1 cellular context compared by ENCODE assay signal in the genomic region with DNA sequence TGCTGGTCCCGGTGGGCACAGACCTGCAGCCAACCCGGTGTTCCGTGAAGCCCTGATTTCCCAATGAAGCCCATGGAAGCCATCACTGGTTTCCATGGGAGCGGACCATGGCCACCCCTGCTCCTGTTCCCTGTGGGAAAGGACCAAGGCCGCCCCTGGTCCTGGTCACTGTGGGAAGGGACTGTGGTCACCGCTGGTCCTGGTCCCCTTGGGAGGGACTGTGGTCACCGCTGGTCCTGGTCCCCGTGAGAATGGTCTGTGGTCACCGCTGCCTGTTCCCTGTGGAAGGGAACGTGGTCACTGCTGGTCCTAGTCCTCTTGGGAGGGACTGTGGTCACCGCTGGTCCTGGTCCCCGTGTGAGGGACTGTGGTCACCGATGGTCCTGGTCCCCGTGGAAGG.
TF ChIP-seq lines count a peak whose summit lies in the region.

No MANE protein-coding gene starts in this region.

TF ChIP-seq in GM23338, 12 proteins besides CTCF, POLR2A, EP300 and RAD21:
- TF ChIP-seq ZNF114 (CRISPR knock-in tag; IDR thresholded peaks at IDR 0.05), result no peak
- no peak for TF ChIP-seq JUNB (IDR thresholded peaks at IDR 0.05; ENCODE audit: unreplicated experiment)
- TF ChIP-seq NANOG (IDR thresholded peaks at IDR 0.05; ENCODE audit: borderline replicate concordance), result no peak
- TF ChIP-seq EZH2 (IDR thresholded peaks at IDR 0.05; ENCODE audit: low read depth, unreplicated experiment), result no peak
- TF ChIP-seq EZH2phosphoT487 (IDR thresholded peaks at IDR 0.05; ENCODE audit: unreplicated experiment), result no peak
- no peak for TF ChIP-seq ZNF331 (CRISPR knock-in tag; IDR thresholded peaks at IDR 0.05; ENCODE audit: low read depth)
- no peak for TF ChIP-seq CREB1 (CRISPR knock-in tag; IDR thresholded peaks at IDR 0.05; ENCODE audit: low read depth)
- TF ChIP-seq POLR2AphosphoS5 (IDR thresholded peaks at IDR 0.05; ENCODE audit: low read depth), result no peak
TF ChIP-seq in GM23338: peak in this region for 0.
